Comparison of ENCODE assay signal across 29 cellular contexts in genomic region chrX:68705986-68706385, GRCh38.
"Had no signal": no experiment of that assay in that cellular context is flagged by ENCODE, and none has a peak within 500 bp of the region (broad histone marks: within the 10 kb centered on the region; RNA-seq: fewer than 3 reads in every experiment).

No MANE protein-coding gene starts in this region.

- ATAC-seq: activated CD4-positive, CD25-positive, alpha-beta regulatory T cell treated with anti-CD3 and anti-CD28 coated beads, Interleukin-2, amount 50 U/mL, for 24 hours; activated CD8-positive, alpha-beta memory T cell treated with anti-CD3 and anti-CD28 coated beads, Interleukin-2, amount 10 ng/mL, durations not matched to agents 7 days and 5 days; activated CD8-positive, alpha-beta T cell treated with anti-CD3 and anti-CD28 coated beads, Interleukin-2, amount 10 ng/mL, durations not matched to agents 7 days and 5 days; activated naive CD8-positive, alpha-beta T cell treated with anti-CD3 and anti-CD28 coated beads, Interleukin-2, amount 50 U/mL, for 24 hours; body of pancreas; effector memory CD8-positive, alpha-beta T cell; T-helper 17 cell had no signal

- H3K9me3 ChIP-seq: adrenal gland, body of pancreas, esophagus squamous epithelium had no signal

- H3K4me3 ChIP-seq: adrenal gland, body of pancreas, esophagus squamous epithelium had no signal

- DNase-seq: activated B cell treated with CpG ODN at 0.5 μM for 24 hours; activated CD4-positive, alpha-beta T cell treated with anti-CD3 and anti-CD28 coated beads for 48 hours; activated CD4-positive, alpha-beta T cell treated with anti-CD3 and anti-CD28 coated beads, Interleukin-2, amount 50 U/mL, for 1 hour; activated CD4-positive, alpha-beta T cell treated with anti-CD3 and anti-CD28 coated beads, Interleukin-2, amount 50 U/mL, for 48 hours; activated CD8-positive, alpha-beta memory T cell treated with anti-CD3 and anti-CD28 coated beads, Interleukin-2, amount 10 ng/mL, durations not matched to agents 7 days and 5 days; activated CD8-positive, alpha-beta memory T cell treated with anti-CD3 and anti-CD28 coated beads, Interleukin-2, amount 50 U/mL, for 4 hours; activated CD8-positive, alpha-beta T cell treated with anti-CD3 and anti-CD28 coated beads, Interleukin-2, amount 10 ng/mL, durations not matched to agents 7 days and 5 days; activated effector memory CD4-positive, alpha-beta T cell treated with anti-CD3 and anti-CD28 coated beads, Interleukin-2, amount 50 U/mL, for 16 hours; activated naive CD4-positive, alpha-beta T cell treated with anti-CD3 and anti-CD28 coated beads for 36 hours; activated naive CD8-positive, alpha-beta T cell treated with anti-CD3 and anti-CD28 coated beads for 36 hours; activated naive CD8-positive, alpha-beta T cell treated with anti-CD3 and anti-CD28 coated beads, Interleukin-2, amount 50 U/mL, for 24 hours; activated T-cell treated with anti-CD3 and anti-CD28 coated beads, Interleukin-2, amount 50 U/mL, for 1 hour; activated T-cell treated with anti-CD3 and anti-CD28 coated beads, Interleukin-2, amount 50 U/mL, for 48 hours; adrenal gland; amygdala; body of pancreas; caudate nucleus; cortex of kidney; dermis blood vessel endothelial cell; effector CD4-positive, alpha-beta T cell; effector memory CD8-positive, alpha-beta T cell; esophagus squamous epithelium; foreskin melanocyte; T-helper 1 cell; T-helper 17 cell; T1000; WERI-Rb-1 had no signal

- H3K27ac ChIP-seq: adrenal gland, body of pancreas, epithelial cell of prostate, esophagus squamous epithelium, WERI-Rb-1 had no signal

- H3K27me3 ChIP-seq: body of pancreas, esophagus squamous epithelium had no signal

- H3K36me3 ChIP-seq: adrenal gland, esophagus squamous epithelium, WERI-Rb-1 had no signal
